In genomic region chr14:38867561-38868150, GRCh38 we compare ENCODE assay signal across 9 cellular contexts.
DNase-seq lines count a peak whose midpoint lies in the region; ATAC-seq, FAIRE-seq and TF ChIP-seq lines count a peak whose summit lies in the region.
"Had no signal": no experiment of that assay in that cellular context is flagged by ENCODE, and none has a peak within 500 bp of the region (broad histone marks: within the 10 kb centered on the region; RNA-seq: fewer than 3 reads in every experiment).

No MANE protein-coding gene starts in this region.

- no peaks in the 10 kb centered on the region for H4K20me1 ChIP-seq in H1 (replicated peaks in 1 of 2; ENCODE audit: control insufficient read depth in 1 of 2, insufficient read depth in 2 of 2, low read length in 2 of 2)

- H2BK15ac ChIP-seq in H1 (ENCODE audit: low read length) (no peak overlapping the region), mesendoderm (replicated peaks; ENCODE audit: low read depth) (no peak overlapping the region)

- H3K9ac ChIP-seq in H1 (replicated peaks in 1 of 4; ENCODE audit: extremely low read depth in 1 of 4, low read depth in 3 of 4, low read length in 3 of 4) (no peak overlapping the region), mesendoderm (ENCODE audit: low read length) (no peak overlapping the region)

- no peak overlapping the region for H3K27ac Mint-ChIP-seq in activated CD8-positive, alpha-beta T cell treated with anti-CD3 and anti-CD28 coated beads for 36 hours
- H3K27ac Mint-ChIP-seq: activated naive CD8-positive, alpha-beta T cell had no signal

- ATAC-seq in GM19463 (IDR thresholded peaks at IDR 0.05; ENCODE audit: unreplicated experiment) (peak; percentile 87), HG03521 (IDR thresholded peaks at IDR 0.05; ENCODE audit: unreplicated experiment) (peak; percentile 80)
- peak; percentile 80 for ATAC-seq in activated CD8-positive, alpha-beta T cell treated with anti-CD3 and anti-CD28 coated beads for 36 hours

- no peaks in the 10 kb centered on the region for H3K4me1 Mint-ChIP-seq in activated CD8-positive, alpha-beta T cell treated with anti-CD3 and anti-CD28 coated beads for 36 hours (ENCODE audit: low read depth)

- H2AK5ac ChIP-seq in H1 (ENCODE audit: low read depth, low read length): no peak overlapping the region
- no peak overlapping the region for H2AK5ac ChIP-seq in mesendoderm (ENCODE audit: low read length)

- H2BK20ac ChIP-seq in H1 (ENCODE audit: low read length): no peak overlapping the region

- POLR2A ChIA-PET in activated CD8-positive, alpha-beta T cell treated with anti-CD3 and anti-CD28 coated beads for 36 hours (lab: Charles Lee): interaction anchor here (1.0 kb wide), 1 partner anchor 32 kb away, joined by 3 read pairs; no protein-coding TSS in a partner anchor
- POLR2A ChIA-PET in H1 (lab: Charles Lee; ENCODE audit: partially characterized antibody): no interaction called here

- H3K56ac ChIP-seq in H1 (replicated peaks; ENCODE audit: insufficient read length, low read depth, low read length) (no peak overlapping the region), mesendoderm (ENCODE audit: low read length) (no peak overlapping the region)

- no peak for TF ChIP-seq EP300 in H1 (IDR thresholded peaks at IDR 0.05; ENCODE audit: borderline replicate concordance in 1 of 2, low read depth in 2 of 2, low read length in 2 of 2)

- no peaks in the 10 kb centered on the region for H3K36me3 Mint-ChIP-seq in activated CD8-positive, alpha-beta T cell treated with anti-CD3 and anti-CD28 coated beads for 36 hours (ENCODE audit: low read depth)
- H3K36me3 Mint-ChIP-seq: activated naive CD8-positive, alpha-beta T cell had no signal

- H3K18ac ChIP-seq in H1 (ENCODE audit: extremely low read depth, low read length): no peak overlapping the region
- no peak overlapping the region for H3K18ac ChIP-seq in mesendoderm (ENCODE audit: low read length)

- H3K9me3 Mint-ChIP-seq in activated CD8-positive, alpha-beta T cell treated with anti-CD3 and anti-CD28 coated beads for 36 hours: no peaks in the 10 kb centered on the region

- H2BK12ac ChIP-seq in H1 (ENCODE audit: low read depth, low read length): no peak overlapping the region

- H3K27me3 Mint-ChIP-seq in activated CD8-positive, alpha-beta T cell treated with anti-CD3 and anti-CD28 coated beads for 36 hours: no peaks in the 10 kb centered on the region

- intact Hi-C loops in activated CD8-positive, alpha-beta T cell treated with anti-CD3 and anti-CD28 coated beads for 36 hours (cut with micrococcal nuclease): loop anchor here (5.0 kb wide), 2 partner anchors 145 to 965 kb away; no protein-coding TSS in a partner anchor

- H3K36me3 ChIP-seq in H1 (ENCODE audit: control insufficient read depth in 2 of 4, insufficient read depth in 4 of 4, low read length in 3 of 4) (no peaks in the 10 kb centered on the region), mesendoderm (ENCODE audit: control insufficient read depth, insufficient read depth, low read length) (no peaks in the 10 kb centered on the region)

- H3K4me1 ChIP-seq in H1 (replicated peaks in 1 of 4; ENCODE audit: control insufficient read depth in 3 of 4, insufficient read depth in 4 of 4, low read length in 3 of 4) (peaks cover 0 to 3% (median 1%) of the 10 kb centered on the region in 4 experiments; a peak in 3 of 7 replicates), mesendoderm (ENCODE audit: control insufficient read depth, low read depth, low read length) (no peaks in the 10 kb centered on the region)

- H3K4ac ChIP-seq in H1 (replicated peaks; ENCODE audit: insufficient read length, low read depth, low read length): no peak overlapping the region
- no peak overlapping the region for H3K4ac ChIP-seq in mesendoderm (ENCODE audit: low read depth, low read length)

- DNase-seq in Caki2 (ENCODE audit: low read depth): peak; percentile 38
- peak; percentile 86 for DNase-seq in NCI-H748 (lab: John Stamatoyannopoulos, UW; ENCODE audit: unreplicated experiment)
- DNase-seq in activated CD8-positive, alpha-beta T cell treated with anti-CD3 and anti-CD28 coated beads for 36 hours: peak; percentile 76
- peak; percentile 23 to 81 for DNase-seq in H1 (ENCODE audit: low read depth in 1 of 2, low spot score in 2 of 2)
- peak; percentile 88 for DNase-seq in mesendoderm
- DNase-seq in stimulated activated CD8-positive, alpha-beta memory T cell treated with anti-CD3 and anti-CD28 coated beads, Interleukin-7, amount 100 ng/mL, for 24 hours (ENCODE audit: low read depth): peak; percentile 8

- H4K5ac ChIP-seq in H1 (ENCODE audit: insufficient read length, low read depth, low read length): no peak overlapping the region
- no peak overlapping the region for H4K5ac ChIP-seq in mesendoderm (ENCODE audit: low read length)

- TF ChIP-seq RAD21 in H1 (IDR thresholded peaks at IDR 0.05 in 1 of 2, conservative IDR thresholded peaks at IDR 0.05 in 1 of 2; ENCODE audit: low read depth in 2 of 2, low read length in 2 of 2): peak; percentile 95 to 96

- peaks cover 0 to 1% (median 0%) of the 10 kb centered on the region in 4 experiments; a peak in 1 of 7 replicates for H3K27me3 ChIP-seq in H1 (replicated peaks in 1 of 4; ENCODE audit: control insufficient read depth in 3 of 4, extremely low read depth in 1 of 4, insufficient read depth in 3 of 4, low read length in 3 of 4)
- no peaks in the 10 kb centered on the region for H3K27me3 ChIP-seq in mesendoderm (ENCODE audit: insufficient read depth, low read length, poor library complexity)

- H3K14ac ChIP-seq in H1 (ENCODE audit: insufficient read length): no peak overlapping the region

- no peak overlapping the region for H4K8ac ChIP-seq in H1 (ENCODE audit: extremely low read depth, insufficient read depth, low read length)
- no peak overlapping the region for H4K8ac ChIP-seq in mesendoderm (ENCODE audit: low read depth, low read length)

- H3K79me1 ChIP-seq in H1 (ENCODE audit: low read depth, low read length): no peaks in the 10 kb centered on the region
- H3K79me1 ChIP-seq in mesendoderm (ENCODE audit: low read length): no peaks in the 10 kb centered on the region

- TF ChIP-seq CTCF in activated CD8-positive, alpha-beta T cell treated with anti-CD3 and anti-CD28 coated beads for 36 hours (IDR thresholded peaks at IDR 0.05): peak; percentile 76
- peak; percentile 77 to 86 (median 85) for TF ChIP-seq CTCF in H1 (IDR thresholded peaks at IDR 0.05; ENCODE audit: control extremely low read depth in 1 of 3, insufficient read depth in 1 of 3, low read depth in 1 of 3, low read length in 3 of 3)

- CTCF ChIA-PET in activated CD8-positive, alpha-beta T cell treated with anti-CD3 and anti-CD28 coated beads for 36 hours (lab: Charles Lee): interaction anchor here (0.7 to 4.2 kb wide), 24 partner anchors 8 to 966 kb away, joined by 3 to 27 read pairs (median 4); no protein-coding TSS in a partner anchor
- CTCF ChIA-PET in H1 (lab: Charles Lee; ENCODE audit: partially characterized antibody): interaction anchor here (0.6 to 14.5 kb wide), 37 partner anchors 9 to 290 kb away, joined by 3 to 235 read pairs (median 4); no protein-coding TSS in a partner anchor

- no peak overlapping the region for H2BK120ac ChIP-seq in H1 (replicated peaks; ENCODE audit: low read depth, low read length)
- H2BK120ac ChIP-seq in mesendoderm (ENCODE audit: low read depth, low read length): no peak overlapping the region

- no peak overlapping the region for H2AFZ ChIP-seq in H1 (ENCODE audit: low read length)

- H3K23ac ChIP-seq in H1 (ENCODE audit: insufficient read length): no peak overlapping the region
- H3K23ac ChIP-seq in mesendoderm (ENCODE audit: low read length): no peak overlapping the region

- H2BK5ac ChIP-seq in H1 (ENCODE audit: low read depth, low read length) (no peak overlapping the region), mesendoderm (ENCODE audit: low read length) (no peak overlapping the region)

- no peaks in the 10 kb centered on the region for H3K23me2 ChIP-seq in H1 (ENCODE audit: low read depth, low read length)

- in situ Hi-C loops in Caki2 (cut with HindIII; ENCODE audit: low pct_unique_long_range_greater_than_20kb, low sequenced_read_pairs): no loop called here

- H3K4me2 ChIP-seq in H1 (ENCODE audit: insufficient read depth in 1 of 2, low read depth in 2 of 2, low read length in 2 of 2): no peak overlapping the region
- H3K4me2 ChIP-seq in mesendoderm (ENCODE audit: low read length): no peak overlapping the region

- peaks cover 0 to 3% of the 10 kb centered on the region in 2 experiments; a peak in 1 of 4 replicates for H3K9me3 ChIP-seq in H1 (ENCODE audit: insufficient read depth in 2 of 2, low read depth in 1 of 2, low read length in 1 of 2)

- H3K4me3 ChIP-seq in H1 (ENCODE audit: extremely low read depth in 1 of 4, insufficient read depth in 2 of 4, low read depth in 3 of 4, low read length in 4 of 4) (no peak overlapping the region), mesendoderm (ENCODE audit: low read length) (no peak overlapping the region)

- no peak overlapping the region for H4K91ac ChIP-seq in H1 (replicated peaks; ENCODE audit: insufficient read length, low read length)

- FAIRE-seq in H1 (lab: Jason Lieb, UNC): peak; percentile 99

- H3K79me2 ChIP-seq in H1 (ENCODE audit: control insufficient read depth in 1 of 2, insufficient read depth in 2 of 2, low read length in 2 of 2): no peaks in the 10 kb centered on the region
- no peaks in the 10 kb centered on the region for H3K79me2 ChIP-seq in mesendoderm (ENCODE audit: control insufficient read depth, insufficient read depth, low read length)

- TF ChIP-seq POLR2A in H1 (IDR thresholded peaks at IDR 0.05; ENCODE audit: control extremely low read depth in 1 of 2, low read depth in 2 of 2, low read length in 2 of 2): no peak

- no peak overlapping the region for H3K27ac ChIP-seq in H1 (ENCODE audit: low read depth, low read length)
- H3K27ac ChIP-seq in mesendoderm (ENCODE audit: low read depth, low read length): no peak overlapping the region

- H3K4me3 Mint-ChIP-seq in activated CD8-positive, alpha-beta T cell treated with anti-CD3 and anti-CD28 coated beads for 36 hours: no peak overlapping the region
- H3K4me3 Mint-ChIP-seq: activated naive CD8-positive, alpha-beta T cell had no signal

- 44% methylated on average over 5 of the region's 5 CpGs; no CpG with 5 or more reads in 1 of the 2 experiments for WGBS in H1 (ENCODE audit: extremely low coverage in 1 of 2, insufficient coverage in 1 of 2, insufficient read length in 1 of 2, insufficient replicate concordance in 2 of 2, low coverage in 1 of 2, low lambda C conversion rate in 2 of 2, missing lambda C conversion rate in 1 of 2), 2 experiments
- no CpG with 5 or more reads among the region's 5 CpGs for WGBS in mesendoderm (ENCODE audit: extremely low coverage, insufficient coverage, low lambda C conversion rate)

TF ChIP-seq in H1, 55 proteins besides CTCF, POLR2A, EP300 and RAD21:
- TF ChIP-seq MAX (IDR thresholded peaks at IDR 0.05): peak; percentile 58
- no peak for TF ChIP-seq POU5F1 (IDR thresholded peaks at IDR 0.05; ENCODE audit: low read depth, low read length)

Comparison
In these comparisons a context has a peak if more than half of its experiments do, and no peak if none do; other contexts are left out.
1. DNase-seq: peak in every context shown above with its lines; median percentile 88 in mesendoderm; 86 in NCI-H748; 76 in activated CD8-positive, alpha-beta T cell treated with anti-CD3 and anti-CD28 coated beads for 36 hours; 52 in H1; 38 in Caki2; 8 in stimulated activated CD8-positive, alpha-beta memory T cell treated with anti-CD3 and anti-CD28 coated beads, Interleukin-7, amount 100 ng/mL, for 24 hours.